ENCODE assay signal across 8 cellular contexts in the genomic region with DNA sequence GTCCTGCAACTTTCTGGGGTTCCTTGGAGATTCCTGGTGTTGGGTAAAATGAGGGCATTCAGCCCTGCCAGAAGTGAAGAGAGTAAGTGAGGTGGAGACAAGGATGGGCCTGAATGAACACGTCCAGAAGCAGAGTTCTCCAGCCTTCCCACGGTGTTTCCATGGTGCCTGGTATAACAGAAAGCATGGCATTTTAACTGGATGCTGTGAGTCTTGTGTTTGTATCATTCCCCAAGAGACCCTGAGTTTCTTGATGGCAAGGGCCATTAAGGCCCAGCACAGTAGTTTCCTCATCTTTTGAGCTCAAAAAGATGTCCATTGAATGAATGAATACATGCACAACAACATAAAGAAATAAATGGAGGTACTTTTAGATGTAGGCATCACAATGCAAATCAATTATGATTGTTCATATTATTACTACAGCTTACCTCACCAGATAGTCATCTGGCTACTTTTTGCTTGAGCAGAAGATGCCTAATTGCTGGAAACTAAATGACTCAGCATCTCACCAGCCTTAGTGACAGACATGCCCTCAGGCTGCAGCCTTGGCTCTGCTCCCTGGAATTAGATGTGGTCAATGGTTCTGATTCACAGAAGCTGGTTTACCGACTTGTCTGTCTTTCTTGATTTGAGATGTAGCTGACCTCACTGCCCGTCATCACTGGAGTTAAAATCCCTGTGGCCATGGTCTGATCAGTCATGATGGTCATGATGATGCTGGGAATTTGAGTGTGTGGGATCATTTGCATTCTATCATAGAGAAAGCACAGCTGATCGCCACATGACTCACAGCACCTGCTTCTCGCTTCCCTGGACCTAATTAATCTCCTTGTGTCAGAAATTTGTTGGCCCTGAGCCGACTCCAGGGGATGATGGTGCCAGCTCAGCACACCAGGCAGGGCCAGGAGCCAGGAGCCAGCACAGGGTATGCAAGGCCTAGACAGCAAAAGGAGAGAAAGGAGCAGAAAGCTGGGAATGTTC.
DNase-seq lines count a peak whose midpoint lies in the region; ATAC-seq and TF ChIP-seq lines count a peak whose summit lies in the region.

No MANE protein-coding gene starts in this region.

- H3K9me3 ChIP-seq in esophagus squamous epithelium (no peaks in the 10 kb centered on the region), HAP-1 (no peaks in the 10 kb centered on the region)

- TF ChIP-seq POLR2A in esophagus squamous epithelium (IDR thresholded peaks at IDR 0.05), result no peak

- in situ Hi-C loops in ACHN (cut with HindIII; ENCODE audit: low pct_ligation_motif_present, low pct_unique_long_range_greater_than_20kb, low sequenced_read_pairs), result no loop called here
- in situ Hi-C loops in HAP-1 (cut with MboI; ENCODE audit: low sequenced_read_pairs), result no loop called here

- CTCF ChIA-PET in GM10248 (lab: Yijun Ruan, JAX), result interaction anchor here (1.2 to 3.0 kb wide), 5 partner anchors 11 to 630 kb away, joined by 3 to 29 read pairs (median 4); no protein-coding TSS in a partner anchor

- H3K36me3 ChIP-seq in esophagus squamous epithelium (no peaks in the 10 kb centered on the region), HAP-1 (replicated peaks) (no peaks in the 10 kb centered on the region)

- peaks cover 0 to 19% (median 0%) of the 10 kb centered on the region in 3 donors for H3K4me1 ChIP-seq in esophagus squamous epithelium
- H3K4me1 ChIP-seq in HAP-1, result no peaks in the 10 kb centered on the region

- 34 to 45% methylated on average over 3 to 7 of the region's 7 CpGs for WGBS in esophagus squamous epithelium, 2 donors

- H3K27ac ChIP-seq in esophagus squamous epithelium, result no peak overlapping the region

- ATAC-seq in GM18861 (IDR thresholded peaks at IDR 0.05; ENCODE audit: unreplicated experiment) (peak; percentile 84), HG03066 (IDR thresholded peaks at IDR 0.05; ENCODE audit: low read depth, unreplicated experiment) (peak; percentile 56)

- intact Hi-C loops in esophagus squamous epithelium (cut with DNase I), result no loop called here

- DNase-seq in ACHN (peak; percentile 39), SW 1271 (lab: John Stamatoyannopoulos, UW) (peak; percentile 34 to 47), kidney tubule cell (ENCODE audit: low spot score) (peak; percentile 100), esophagus squamous epithelium (lab: John Stamatoyannopoulos, UW) (no peak), GM10248 (ENCODE audit: extremely low spot score) (no peak), HAP-1 (ENCODE audit: low spot score in 2 of 2) (no peak)

- POLR2A ChIA-PET in GM10248 (lab: Yijun Ruan, JAX), result interaction anchor here (1.5 kb wide), 1 partner anchor 678 kb away, joined by 3 read pairs; the partner anchor contains the start of gene DEPP1

- no peak overlapping the region for H3K4me3 ChIP-seq in esophagus squamous epithelium
- H3K4me3 ChIP-seq in HAP-1, result no peak overlapping the region

- TF ChIP-seq CTCF in esophagus squamous epithelium (IDR thresholded peaks at IDR 0.05) (no peak), GM10248 (IDR thresholded peaks at IDR 0.05; ENCODE audit: control extremely low read depth, extremely low read depth, low read depth, missing control alignments) (no peak)

- peaks cover 0 to 10% (median 0%) of the 10 kb centered on the region in 4 donors for H3K27me3 ChIP-seq in esophagus squamous epithelium
- H3K27me3 ChIP-seq in HAP-1 (ENCODE audit: low read depth), result no peaks in the 10 kb centered on the region

Comparison
In these comparisons a context has a peak if more than half of its experiments do, and no peak if none do; other contexts are left out.
1. DNase-seq: peak in ACHN (single experiment), SW 1271 (2 of 2) and kidney tubule cell (single experiment); none in esophagus squamous epithelium (single experiment), GM10248 (single experiment) and HAP-1 (0 of 2).